Comparison of ENCODE assay signal across 2 cellular contexts in genomic region chr6:5341845-5342244, GRCh38.
TF ChIP-seq lines count a peak whose summit lies in the region.

No MANE protein-coding gene starts in this region.

TF ChIP-seq in GM12878, 131 proteins besides CTCF, POLR2A, EP300 and RAD21 (continued from another document):
- TF ChIP-seq, protein P1, sequence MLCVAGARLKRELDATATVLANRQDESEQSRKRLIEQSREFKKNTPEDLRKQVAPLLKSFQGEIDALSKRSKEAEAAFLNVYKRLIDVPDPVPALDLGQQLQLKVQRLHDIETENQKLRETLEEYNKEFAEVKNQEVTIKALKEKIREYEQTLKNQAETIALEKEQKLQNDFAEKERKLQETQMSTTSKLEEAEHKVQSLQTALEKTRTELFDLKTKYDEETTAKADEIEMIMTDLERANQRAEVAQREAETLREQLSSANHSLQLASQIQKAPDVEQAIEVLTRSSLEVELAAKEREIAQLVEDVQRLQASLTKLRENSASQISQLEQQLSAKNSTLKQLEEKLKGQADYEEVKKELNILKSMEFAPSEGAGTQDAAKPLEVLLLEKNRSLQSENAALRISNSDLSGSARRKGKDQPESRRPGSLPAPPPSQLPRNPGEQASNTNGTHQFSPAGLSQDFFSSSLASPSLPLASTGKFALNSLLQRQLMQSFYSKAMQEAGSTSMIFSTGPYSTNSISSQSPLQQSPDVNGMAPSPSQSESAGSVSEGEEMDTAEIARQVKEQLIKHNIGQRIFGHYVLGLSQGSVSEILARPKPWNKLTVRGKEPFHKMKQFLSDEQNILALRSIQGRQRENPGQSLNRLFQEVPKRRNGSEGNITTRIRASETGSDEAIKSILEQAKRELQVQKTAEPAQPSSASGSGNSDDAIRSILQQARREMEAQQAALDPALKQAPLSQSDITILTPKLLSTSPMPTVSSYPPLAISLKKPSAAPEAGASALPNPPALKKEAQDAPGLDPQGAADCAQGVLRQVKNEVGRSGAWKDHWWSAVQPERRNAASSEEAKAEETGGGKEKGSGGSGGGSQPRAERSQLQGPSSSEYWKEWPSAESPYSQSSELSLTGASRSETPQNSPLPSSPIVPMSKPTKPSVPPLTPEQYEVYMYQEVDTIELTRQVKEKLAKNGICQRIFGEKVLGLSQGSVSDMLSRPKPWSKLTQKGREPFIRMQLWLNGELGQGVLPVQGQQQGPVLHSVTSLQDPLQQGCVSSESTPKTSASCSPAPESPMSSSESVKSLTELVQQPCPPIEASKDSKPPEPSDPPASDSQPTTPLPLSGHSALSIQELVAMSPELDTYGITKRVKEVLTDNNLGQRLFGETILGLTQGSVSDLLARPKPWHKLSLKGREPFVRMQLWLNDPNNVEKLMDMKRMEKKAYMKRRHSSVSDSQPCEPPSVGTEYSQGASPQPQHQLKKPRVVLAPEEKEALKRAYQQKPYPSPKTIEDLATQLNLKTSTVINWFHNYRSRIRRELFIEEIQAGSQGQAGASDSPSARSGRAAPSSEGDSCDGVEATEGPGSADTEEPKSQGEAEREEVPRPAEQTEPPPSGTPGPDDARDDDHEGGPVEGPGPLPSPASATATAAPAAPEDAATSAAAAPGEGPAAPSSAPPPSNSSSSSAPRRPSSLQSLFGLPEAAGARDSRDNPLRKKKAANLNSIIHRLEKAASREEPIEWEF (IDR thresholded peaks at IDR 0.05; ENCODE audit: insufficient replicate concordance, low read depth, low read length), result no peak

TF ChIP-seq in SK-N-SH treated with all-trans-retinoic acid at 6 μM for 48 hours, 23 proteins besides CTCF, POLR2A, EP300 and RAD21 (continued from another document):
- TF ChIP-seq, protein P2, sequence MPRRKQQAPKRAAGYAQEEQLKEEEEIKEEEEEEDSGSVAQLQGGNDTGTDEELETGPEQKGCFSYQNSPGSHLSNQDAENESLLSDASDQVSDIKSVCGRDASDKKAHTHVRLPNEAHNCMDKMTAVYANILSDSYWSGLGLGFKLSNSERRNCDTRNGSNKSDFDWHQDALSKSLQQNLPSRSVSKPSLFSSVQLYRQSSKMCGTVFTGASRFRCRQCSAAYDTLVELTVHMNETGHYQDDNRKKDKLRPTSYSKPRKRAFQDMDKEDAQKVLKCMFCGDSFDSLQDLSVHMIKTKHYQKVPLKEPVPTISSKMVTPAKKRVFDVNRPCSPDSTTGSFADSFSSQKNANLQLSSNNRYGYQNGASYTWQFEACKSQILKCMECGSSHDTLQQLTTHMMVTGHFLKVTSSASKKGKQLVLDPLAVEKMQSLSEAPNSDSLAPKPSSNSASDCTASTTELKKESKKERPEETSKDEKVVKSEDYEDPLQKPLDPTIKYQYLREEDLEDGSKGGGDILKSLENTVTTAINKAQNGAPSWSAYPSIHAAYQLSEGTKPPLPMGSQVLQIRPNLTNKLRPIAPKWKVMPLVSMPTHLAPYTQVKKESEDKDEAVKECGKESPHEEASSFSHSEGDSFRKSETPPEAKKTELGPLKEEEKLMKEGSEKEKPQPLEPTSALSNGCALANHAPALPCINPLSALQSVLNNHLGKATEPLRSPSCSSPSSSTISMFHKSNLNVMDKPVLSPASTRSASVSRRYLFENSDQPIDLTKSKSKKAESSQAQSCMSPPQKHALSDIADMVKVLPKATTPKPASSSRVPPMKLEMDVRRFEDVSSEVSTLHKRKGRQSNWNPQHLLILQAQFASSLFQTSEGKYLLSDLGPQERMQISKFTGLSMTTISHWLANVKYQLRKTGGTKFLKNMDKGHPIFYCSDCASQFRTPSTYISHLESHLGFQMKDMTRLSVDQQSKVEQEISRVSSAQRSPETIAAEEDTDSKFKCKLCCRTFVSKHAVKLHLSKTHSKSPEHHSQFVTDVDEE (CRISPR knock-in tag; IDR thresholded peaks at IDR 0.05), result no peak
- no peak for TF ChIP-seq ZFP3 (CRISPR knock-in tag; IDR thresholded peaks at IDR 0.05)
- TF ChIP-seq ISL1 (CRISPR knock-in tag; IDR thresholded peaks at IDR 0.05), result no peak
- no peak for TF ChIP-seq RARB (CRISPR knock-in tag; IDR thresholded peaks at IDR 0.05)
